ENCODE assay signal across 1 cellular context in genomic region chr2:168255866-168256265, GRCh38.
TF ChIP-seq lines count a peak whose summit lies in the region.

No MANE protein-coding gene starts in this region.

TF ChIP-seq in IMR-90, 13 proteins besides CTCF, POLR2A, EP300 and RAD21 (continued from another document):
- TF ChIP-seq CEBPB (IDR thresholded peaks at IDR 0.05; ENCODE audit: low read depth, low read length) (no peak), RCOR1 (IDR thresholded peaks at IDR 0.05; ENCODE audit: insufficient replicate concordance, low read length) (no peak), BHLHE40 (IDR thresholded peaks at IDR 0.05; ENCODE audit: low read depth, low read length) (no peak), MAFK (IDR thresholded peaks at IDR 0.05; ENCODE audit: low read depth, low read length) (no peak)
